In genomic region chr17:39352511-39352910, GRCh38 we compare ENCODE assay signal across 21 cellular contexts. TPM values are rescaled to one million over a fixed set of nuclear protein-coding genes. Genes with fewer than 3 reads are reported as not detected.
DNase-seq lines count a peak whose midpoint lies in the region; ATAC-seq and TF ChIP-seq lines count a peak whose summit lies in the region.
"Had no signal": no experiment of that assay in that cellular context is flagged by ENCODE, and none has a peak within 500 bp of the region (broad histone marks: within the 10 kb centered on the region; RNA-seq: fewer than 3 reads in every experiment).

No MANE protein-coding gene starts in this region.

- H3K36me3 ChIP-seq in GM23248 (ENCODE audit: low read depth) (no peaks in the 10 kb centered on the region), OCI-LY3 (replicated peaks; ENCODE audit: low read depth, low read length) (no peaks in the 10 kb centered on the region), tibial nerve (no peaks in the 10 kb centered on the region)
- H3K36me3 ChIP-seq: suprapubic skin, WERI-Rb-1 had no signal

- H3K4me1 ChIP-seq in GM23248 (ENCODE audit: insufficient read depth) = no peaks in the 10 kb centered on the region; the same call in 1 of the 2 replicates
- H3K4me1 ChIP-seq in OCI-LY3 (ENCODE audit: low read length) = no peaks in the 10 kb centered on the region
- H3K4me1 ChIP-seq in tibial nerve = peaks cover 0 to 21% (median 3%) of the 10 kb centered on the region in 4 donors
- H3K4me1 ChIP-seq: suprapubic skin had no signal

- peaks cover 38% of the 10 kb centered on the region for H3K79me2 ChIP-seq in GM23248 (ENCODE audit: insufficient read depth)
- H3K79me2 ChIP-seq in OCI-LY3 (ENCODE audit: low read length) = no peaks in the 10 kb centered on the region

- H3K9me2 ChIP-seq in GM23248 (ENCODE audit: insufficient read depth) = no peaks in the 10 kb centered on the region

- no peak overlapping the region for H3K4me3 Mint-ChIP-seq in effector memory CD8-positive, alpha-beta T cell
- H3K4me3 Mint-ChIP-seq in naive thymus-derived CD8-positive, alpha-beta T cell = no peak overlapping the region
- H3K4me3 Mint-ChIP-seq: endodermal cell, mesothelial cell of epicardium had no signal

- H3K9me3 ChIP-seq in GM23248 (ENCODE audit: low read depth) (no peaks in the 10 kb centered on the region), OCI-LY3 (ENCODE audit: insufficient read depth, low read length) (no peaks in the 10 kb centered on the region), tibial nerve (no peaks in the 10 kb centered on the region)
- H3K9me3 ChIP-seq: suprapubic skin had no signal

- DNase-seq in AML-193 (lab: John Stamatoyannopoulos, UW) (peak; percentile 20 to 27), GM23248 (peak; percentile 30), tibial nerve (ENCODE audit: low spot score in 2 of 2) (no peak), GOT3 (lab: John Stamatoyannopoulos, UW) (no peak), NCI-H1092 treated with DMSO at 0.1 percent for 48 hours (lab: John Stamatoyannopoulos, UW) (no peak)
- no peak for DNase-seq in effector memory CD8-positive, alpha-beta T cell
- DNase-seq in naive thymus-derived CD8-positive, alpha-beta T cell = no peak
- DNase-seq: activated CD4-positive, alpha-beta T cell treated with anti-CD3 and anti-CD28 coated beads, Interleukin-2, amount 50 U/mL, for 4 hours; activated naive CD4-positive, alpha-beta T cell; anterior cingulate cortex; cerebellar nuclear complex; endodermal cell; GDM1; hypothalamus; NCI-H1105; NCI-H774; WERI-Rb-1 had no signal

- H3K4me3 ChIP-seq in GM23248 = no peak overlapping the region
- H3K4me3 ChIP-seq in OCI-LY3 (ENCODE audit: low read length) = no peak overlapping the region
- no peak overlapping the region for H3K4me3 ChIP-seq in tibial nerve
- H3K4me3 ChIP-seq: GM12878, suprapubic skin had no signal

- peaks cover 3 to 17% of the 10 kb centered on the region in 2 donors for H3K4me1 Mint-ChIP-seq in effector memory CD8-positive, alpha-beta T cell (ENCODE audit: low read depth in 2 of 2)
- H3K4me1 Mint-ChIP-seq in naive thymus-derived CD8-positive, alpha-beta T cell = peaks cover 2 to 22% (median 12%) of the 10 kb centered on the region in 4 donors
- H3K4me1 Mint-ChIP-seq: endodermal cell, mesothelial cell of epicardium had no signal

- peak overlapping the region; percentile 39 to 41 for H3K27ac Mint-ChIP-seq in effector memory CD8-positive, alpha-beta T cell
- H3K27ac Mint-ChIP-seq in naive thymus-derived CD8-positive, alpha-beta T cell = peak overlapping the region in 1 of 10 donors; percentile 1
- H3K27ac Mint-ChIP-seq: endodermal cell, mesothelial cell of epicardium had no signal

- ATAC-seq in effector memory CD8-positive, alpha-beta T cell (replicated peaks) = no peak
- no peak for ATAC-seq in naive thymus-derived CD8-positive, alpha-beta T cell
- ATAC-seq: GM12878 had no signal

- no peaks in the 10 kb centered on the region; the same call in 1 of the 2 replicates for H4K20me1 ChIP-seq in GM23248 (ENCODE audit: insufficient read depth)
- no peaks in the 10 kb centered on the region for H4K20me1 ChIP-seq in OCI-LY3 (ENCODE audit: insufficient read depth, low read length)

- no peak for TF ChIP-seq EP300 in tibial nerve (IDR thresholded peaks at IDR 0.05)

- WGBS in GM23248 (ENCODE audit: low coverage in 1 of 2, low lambda C conversion rate in 2 of 2, missing lambda C conversion rate in 2 of 2), 2 experiments = 57 to 77% methylated on average over 4 of the region's 4 CpGs
- 44 to 55% methylated on average over 4 of the region's 4 CpGs for WGBS in tibial nerve, 2 donors

- in situ Hi-C loops in GM23248 (cut with MboI) = no loop called here

- 0 out of 2 replicates have a peak, but pooled peaks cover 7% of the 10 kb centered on the region for H3F3A ChIP-seq in GM23248 (ENCODE audit: insufficient read depth)

- no peaks in the 10 kb centered on the region for H3K27me3 Mint-ChIP-seq in effector memory CD8-positive, alpha-beta T cell
- H3K27me3 Mint-ChIP-seq in naive thymus-derived CD8-positive, alpha-beta T cell = no peaks in the 10 kb centered on the region

- TF ChIP-seq CTCF in OCI-LY3 (IDR thresholded peaks at IDR 0.05; ENCODE audit: low read depth, low read length) (0 out of 2 replicates have a peak, but pooled peaks have one; percentile 21), tibial nerve (IDR thresholded peaks at IDR 0.05) (no peak)

- H3K9me3 Mint-ChIP-seq in effector memory CD8-positive, alpha-beta T cell = no peaks in the 10 kb centered on the region
- H3K9me3 Mint-ChIP-seq in naive thymus-derived CD8-positive, alpha-beta T cell = no peaks in the 10 kb centered on the region
- H3K9me3 Mint-ChIP-seq: endodermal cell, mesothelial cell of epicardium had no signal

- POLR2A ChIA-PET in naive thymus-derived CD8-positive, alpha-beta T cell (lab: Charles Lee) = interaction anchor here (1.5 kb wide), 1 partner anchor 9 kb away, joined by 3 read pairs; no protein-coding TSS in a partner anchor

- H3K27me3 ChIP-seq in GM23248 (replicated peaks; ENCODE audit: insufficient read depth) (no peaks in the 10 kb centered on the region), OCI-LY3 (ENCODE audit: low read depth, low read length) (no peaks in the 10 kb centered on the region), tibial nerve (no peaks in the 10 kb centered on the region)
- H3K27me3 ChIP-seq: suprapubic skin had no signal

- no peak for TF ChIP-seq POLR2A in tibial nerve (IDR thresholded peaks at IDR 0.05)

- H3K9ac ChIP-seq in GM23248 (no peak overlapping the region), OCI-LY3 (ENCODE audit: low read length) (no peak overlapping the region)

- H3K4me2 ChIP-seq in GM23248 (ENCODE audit: unreplicated experiment) (no peak overlapping the region), OCI-LY3 (ENCODE audit: low read length) (no peak overlapping the region)

- peaks cover 8% of the 10 kb centered on the region for H3K36me3 Mint-ChIP-seq in effector memory CD8-positive, alpha-beta T cell (ENCODE audit: insufficient read depth)
- H3K36me3 Mint-ChIP-seq in naive thymus-derived CD8-positive, alpha-beta T cell = peaks cover 0 to 4% (median under 1%) of the 10 kb centered on the region in 3 donors

- H2AFZ ChIP-seq in GM23248 (no peak overlapping the region), OCI-LY3 (ENCODE audit: low read depth, low read length) (no peak overlapping the region)

- no peak overlapping the region for H3K27ac ChIP-seq in GM23248
- no peak overlapping the region for H3K27ac ChIP-seq in OCI-LY3 (ENCODE audit: low read length)
- no peak overlapping the region for H3K27ac ChIP-seq in tibial nerve
- H3K27ac ChIP-seq: suprapubic skin, WERI-Rb-1 had no signal

RNA-seq across cellular contexts. Expression of gene FBXL20, which starts 48.9 kb away (rescaled TPM):
- total RNA-seq in GM23248 (2014; rRNA removed; shearing (Covaris generic)) = 9.7 and 17.3 TPM in 2 replicates
- polyA plus RNA-seq in GM23248 (2016; fragmentation: Nextera tagmentation; extraction: Ambion mirVana) = 10.7 and 11.3 TPM in 2 replicates
- 10 to 100 TPM; 21.1 to 32.4 (median 30.4) TPM for total RNA-seq in tibial nerve
- total RNA-seq in naive thymus-derived CD8-positive, alpha-beta T cell = 10 to 100 TPM; 33.4 to 34.3 TPM
- 1 to 10 TPM; 2.6 to 3.4 (median 3.2) TPM for polyA plus RNA-seq in naive thymus-derived CD8-positive, alpha-beta T cell

Comparison
In these comparisons a context has a peak if more than half of its experiments do, and no peak if none do; other contexts are left out.
1. DNase-seq: peak in AML-193 (2 of 2) and GM23248 (single experiment); none in effector memory CD8-positive, alpha-beta T cell (0 of 3), tibial nerve (0 of 2), naive thymus-derived CD8-positive, alpha-beta T cell (0 of 10), GOT3 (single experiment) and NCI-H1092 treated with DMSO at 0.1 percent for 48 hours (single experiment).